In the genomic region with DNA sequence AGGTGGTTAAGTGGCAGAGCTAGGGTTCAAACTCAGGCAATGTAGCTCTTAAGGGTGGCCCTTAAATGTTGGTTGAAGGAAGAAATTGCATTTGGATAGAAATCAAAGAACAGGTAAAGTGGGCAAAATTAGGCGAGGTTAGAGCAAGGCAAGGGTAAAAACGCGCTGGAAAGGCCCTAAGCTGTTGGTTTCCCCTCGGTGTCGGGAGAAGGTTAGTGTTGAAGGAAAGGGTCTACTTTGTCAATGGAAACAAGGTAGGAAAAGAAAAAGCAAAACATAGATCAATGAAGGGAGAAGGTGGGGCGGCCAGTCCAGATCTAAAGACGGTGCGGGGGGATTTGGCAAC, we compare ENCODE assay signal across 8 cellular contexts. TPM values are rescaled to one million over a fixed set of nuclear protein-coding genes. Genes with fewer than 3 reads are reported as not detected.
DNase-seq lines count a peak whose midpoint lies in the region; ATAC-seq and TF ChIP-seq lines count a peak whose summit lies in the region.

No MANE protein-coding gene starts in this region.

- peak overlapping the region; percentile 97 for H3K4me3 ChIP-seq in WERI-Rb-1 (ENCODE audit: low read depth, low read length)
- peak overlapping the region; percentile 96 to 100 (median 99) for H3K4me3 ChIP-seq in skin epidermis

- H3K27me3 Mint-ChIP-seq in activated T-cell treated with anti-CD3 and anti-CD28 coated beads, Interleukin-2, amount 50 U/mL, for 4 hours (ENCODE audit: low read depth) = no peaks in the 10 kb centered on the region

- peaks cover 59% of the 10 kb centered on the region for H3K4me1 Mint-ChIP-seq in activated T-cell treated with anti-CD3 and anti-CD28 coated beads, Interleukin-2, amount 50 U/mL, for 4 hours (ENCODE audit: low read depth)

- DNase-seq in activated T-cell treated with anti-CD3 and anti-CD28 coated beads, Interleukin-2, amount 50 U/mL, for 4 hours = no peak
- DNase-seq in activated T-cell treated with anti-CD3 and anti-CD28 coated beads for 4 hours (no peak), WERI-Rb-1 (no peak), left ventricle myocardium superior (no peak), NCI-H1417 treated with DMSO at 0.1 percent for 48 hours (lab: John Stamatoyannopoulos, UW) (no peak)

- H3K36me3 ChIP-seq in WERI-Rb-1 = peaks cover 69% of the 10 kb centered on the region

- H3K9me3 ChIP-seq in WERI-Rb-1 (ENCODE audit: severe bottlenecking) = no peaks in the 10 kb centered on the region

- no peak for ATAC-seq in activated T-cell treated with anti-CD3 and anti-CD28 coated beads, Interleukin-2, amount 50 U/mL, for 4 hours
- ATAC-seq in left ventricle myocardium superior = peak; percentile 3
- ATAC-seq in HG03442 (IDR thresholded peaks at IDR 0.05; ENCODE audit: unreplicated experiment) = no peak
- ATAC-seq in HG03280 (IDR thresholded peaks at IDR 0.05; ENCODE audit: unreplicated experiment) = no peak

- H3K4me3 Mint-ChIP-seq in activated T-cell treated with anti-CD3 and anti-CD28 coated beads, Interleukin-2, amount 50 U/mL, for 4 hours = peak overlapping the region; percentile 97

- intact Hi-C loops in left ventricle myocardium superior (cut with micrococcal nuclease) = no loop called here

- peak overlapping the region; percentile 85 for H3K27ac ChIP-seq in WERI-Rb-1
- H3K27ac ChIP-seq in skin epidermis = peak overlapping the region; percentile 41 to 97 (median 91)

- no peaks in the 10 kb centered on the region for H3K9me3 Mint-ChIP-seq in activated T-cell treated with anti-CD3 and anti-CD28 coated beads, Interleukin-2, amount 50 U/mL, for 4 hours

- H3K27me3 ChIP-seq in WERI-Rb-1 (ENCODE audit: insufficient read depth, low read depth, severe bottlenecking) = no peaks in the 10 kb centered on the region

- H3K36me3 Mint-ChIP-seq in activated T-cell treated with anti-CD3 and anti-CD28 coated beads, Interleukin-2, amount 50 U/mL, for 4 hours (ENCODE audit: insufficient read depth) = peaks cover 22% of the 10 kb centered on the region

- TF ChIP-seq CTCF in WERI-Rb-1 (IDR thresholded peaks at IDR 0.05; ENCODE audit: low read depth, low read length) = no peak

RNA-seq across cellular contexts. Expression of gene FASTKD3, which starts 0.4 kb away (rescaled TPM):
- 10 to 100 TPM; 18.2 to 22.5 (median 19.8) TPM for total RNA-seq in activated T-cell treated with anti-CD3 and anti-CD28 coated beads, Interleukin-2, amount 50 U/mL, for 4 hours
- total RNA-seq in left ventricle myocardium superior = 5.6 TPM

RNA-seq across cellular contexts. Expression of gene MTRR, which starts 0.5 kb away (rescaled TPM):
- total RNA-seq in activated T-cell treated with anti-CD3 and anti-CD28 coated beads, Interleukin-2, amount 50 U/mL, for 4 hours = 10 to 100 TPM; 57.2 to 64.8 (median 57.9) TPM
- 30.0 TPM for total RNA-seq in left ventricle myocardium superior

RNA-seq across cellular contexts. Expression of gene CFAP90, which starts 17.5 kb away (rescaled TPM):
- not detected for total RNA-seq in activated T-cell treated with anti-CD3 and anti-CD28 coated beads, Interleukin-2, amount 50 U/mL, for 4 hours
- not detected for total RNA-seq in left ventricle myocardium superior
